ENCODE assay signal across 20 cellular contexts in genomic region chr21:37704751-37705150, GRCh38.
DNase-seq lines count a peak whose midpoint lies in the region; ATAC-seq and TF ChIP-seq lines count a peak whose summit lies in the region.
"Had no signal": no experiment of that assay in that cellular context is flagged by ENCODE, and none has a peak within 500 bp of the region (broad histone marks: within the 10 kb centered on the region; RNA-seq: fewer than 3 reads in every experiment).

No MANE protein-coding gene starts in this region.

- H3K27ac ChIP-seq in GM23338 (ENCODE audit: low read depth): no peak overlapping the region
- H3K27ac ChIP-seq: HL-60, Peyer's patch had no signal

- no peak overlapping the region for H3K4me2 ChIP-seq in GM23338

- H3K79me2 ChIP-seq in GM23338 (replicated peaks; ENCODE audit: insufficient read depth): no peaks in the 10 kb centered on the region

- no peaks in the 10 kb centered on the region for H3F3A ChIP-seq in GM23338 (replicated peaks; ENCODE audit: low read depth)

- H3K4me1 ChIP-seq in GM23338 (ENCODE audit: insufficient read depth): no peaks in the 10 kb centered on the region
- H3K4me1 ChIP-seq: Peyer's patch had no signal

- H3K27ac Mint-ChIP-seq in GM23338: no peak overlapping the region
- H3K27ac Mint-ChIP-seq: CD8-positive, alpha-beta memory T cell; HFFc6; IgD-negative memory B cell had no signal

- ATAC-seq in GM23338 (no peak), esophagus mucosa (no peak), HG02970 (IDR thresholded peaks at IDR 0.05; ENCODE audit: low FRiP score, unreplicated experiment) (no peak)
- ATAC-seq: Right ventricle myocardium inferior had no signal

- H3K27me3 ChIP-seq in GM23338 (ENCODE audit: insufficient read depth): no peaks in the 10 kb centered on the region
- H3K27me3 ChIP-seq: Peyer's patch had no signal

- no peak overlapping the region for H3K4me3 ChIP-seq in GM23338
- H3K4me3 ChIP-seq: Peyer's patch had no signal

- H2AFZ ChIP-seq in GM23338: no peak overlapping the region

- no peaks in the 10 kb centered on the region for H3K36me3 Mint-ChIP-seq in GM23338 (ENCODE audit: low read depth)
- H3K36me3 Mint-ChIP-seq: CD8-positive, alpha-beta memory T cell; IgD-negative memory B cell had no signal

- H3K4me3 Mint-ChIP-seq in GM23338: no peak overlapping the region
- H3K4me3 Mint-ChIP-seq: CD8-positive, alpha-beta memory T cell; HFFc6; IgD-negative memory B cell had no signal

- TF ChIP-seq CTCF in GM23338 (conservative IDR thresholded peaks at IDR 0.05; ENCODE audit: low read depth in 2 of 2): no peak

- H3K4me1 Mint-ChIP-seq in GM23338: no peaks in the 10 kb centered on the region
- H3K4me1 Mint-ChIP-seq: CD8-positive, alpha-beta memory T cell; IgD-negative memory B cell had no signal

- DNase-seq in NCI-H2196 (lab: John Stamatoyannopoulos, UW; ENCODE audit: unreplicated experiment): peak; percentile 20
- DNase-seq in NCI-H2196 treated with DMSO at 0.1 percent for 48 hours (lab: John Stamatoyannopoulos, UW; ENCODE audit: unreplicated experiment): no peak
- DNase-seq in NCI-H1092 (lab: John Stamatoyannopoulos, UW): peak; percentile 93
- peak; percentile 30 for DNase-seq in NCI-H69 (lab: John Stamatoyannopoulos, UW)
- peak; percentile 74 for DNase-seq in renal cortical epithelial cell (ENCODE audit: low read depth)
- DNase-seq in GM23338 (ENCODE audit: low spot score): no peak
- DNase-seq: CD8-positive, alpha-beta memory T cell; H7; HFFc6; Karpas-422; NCI-H526; NK-92 treated with Interleukin-12 subunit alpha and Interleukin-12 subunit beta, amount 100 ng/mL, for 24 hours; Peyer's patch; SW 1271; T-helper 2 cell had no signal

- H3K9me2 ChIP-seq in GM23338 (ENCODE audit: insufficient read depth): peaks cover 19% of the 10 kb centered on the region; the same call in 1 of the 2 replicates

- no peaks in the 10 kb centered on the region for H3K27me3 Mint-ChIP-seq in GM23338 (ENCODE audit: insufficient read depth, low read depth, poor library complexity)

- no peaks in the 10 kb centered on the region for H4K20me1 ChIP-seq in GM23338 (replicated peaks; ENCODE audit: insufficient read depth)

- H3K9me3 Mint-ChIP-seq in GM23338: no peaks in the 10 kb centered on the region
- H3K9me3 Mint-ChIP-seq: HFFc6 had no signal

- H3K36me3 ChIP-seq in GM23338 (ENCODE audit: insufficient read depth): no peaks in the 10 kb centered on the region
- H3K36me3 ChIP-seq: Peyer's patch had no signal

TF ChIP-seq in GM23338, 12 proteins besides CTCF, POLR2A, EP300 and RAD21 (continues in another document):
- no peak for TF ChIP-seq POLR2AphosphoS5 (IDR thresholded peaks at IDR 0.05; ENCODE audit: low read depth)
- TF ChIP-seq, protein P1, sequence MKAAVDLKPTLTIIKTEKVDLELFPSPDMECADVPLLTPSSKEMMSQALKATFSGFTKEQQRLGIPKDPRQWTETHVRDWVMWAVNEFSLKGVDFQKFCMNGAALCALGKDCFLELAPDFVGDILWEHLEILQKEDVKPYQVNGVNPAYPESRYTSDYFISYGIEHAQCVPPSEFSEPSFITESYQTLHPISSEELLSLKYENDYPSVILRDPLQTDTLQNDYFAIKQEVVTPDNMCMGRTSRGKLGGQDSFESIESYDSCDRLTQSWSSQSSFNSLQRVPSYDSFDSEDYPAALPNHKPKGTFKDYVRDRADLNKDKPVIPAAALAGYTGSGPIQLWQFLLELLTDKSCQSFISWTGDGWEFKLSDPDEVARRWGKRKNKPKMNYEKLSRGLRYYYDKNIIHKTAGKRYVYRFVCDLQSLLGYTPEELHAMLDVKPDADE (IDR thresholded peaks at IDR 0.05): no peak
- no peak for TF ChIP-seq REST (IDR thresholded peaks at IDR 0.05; ENCODE audit: unreplicated experiment)
- TF ChIP-seq NANOG (IDR thresholded peaks at IDR 0.05; ENCODE audit: borderline replicate concordance): no peak
- TF ChIP-seq, protein P2, sequence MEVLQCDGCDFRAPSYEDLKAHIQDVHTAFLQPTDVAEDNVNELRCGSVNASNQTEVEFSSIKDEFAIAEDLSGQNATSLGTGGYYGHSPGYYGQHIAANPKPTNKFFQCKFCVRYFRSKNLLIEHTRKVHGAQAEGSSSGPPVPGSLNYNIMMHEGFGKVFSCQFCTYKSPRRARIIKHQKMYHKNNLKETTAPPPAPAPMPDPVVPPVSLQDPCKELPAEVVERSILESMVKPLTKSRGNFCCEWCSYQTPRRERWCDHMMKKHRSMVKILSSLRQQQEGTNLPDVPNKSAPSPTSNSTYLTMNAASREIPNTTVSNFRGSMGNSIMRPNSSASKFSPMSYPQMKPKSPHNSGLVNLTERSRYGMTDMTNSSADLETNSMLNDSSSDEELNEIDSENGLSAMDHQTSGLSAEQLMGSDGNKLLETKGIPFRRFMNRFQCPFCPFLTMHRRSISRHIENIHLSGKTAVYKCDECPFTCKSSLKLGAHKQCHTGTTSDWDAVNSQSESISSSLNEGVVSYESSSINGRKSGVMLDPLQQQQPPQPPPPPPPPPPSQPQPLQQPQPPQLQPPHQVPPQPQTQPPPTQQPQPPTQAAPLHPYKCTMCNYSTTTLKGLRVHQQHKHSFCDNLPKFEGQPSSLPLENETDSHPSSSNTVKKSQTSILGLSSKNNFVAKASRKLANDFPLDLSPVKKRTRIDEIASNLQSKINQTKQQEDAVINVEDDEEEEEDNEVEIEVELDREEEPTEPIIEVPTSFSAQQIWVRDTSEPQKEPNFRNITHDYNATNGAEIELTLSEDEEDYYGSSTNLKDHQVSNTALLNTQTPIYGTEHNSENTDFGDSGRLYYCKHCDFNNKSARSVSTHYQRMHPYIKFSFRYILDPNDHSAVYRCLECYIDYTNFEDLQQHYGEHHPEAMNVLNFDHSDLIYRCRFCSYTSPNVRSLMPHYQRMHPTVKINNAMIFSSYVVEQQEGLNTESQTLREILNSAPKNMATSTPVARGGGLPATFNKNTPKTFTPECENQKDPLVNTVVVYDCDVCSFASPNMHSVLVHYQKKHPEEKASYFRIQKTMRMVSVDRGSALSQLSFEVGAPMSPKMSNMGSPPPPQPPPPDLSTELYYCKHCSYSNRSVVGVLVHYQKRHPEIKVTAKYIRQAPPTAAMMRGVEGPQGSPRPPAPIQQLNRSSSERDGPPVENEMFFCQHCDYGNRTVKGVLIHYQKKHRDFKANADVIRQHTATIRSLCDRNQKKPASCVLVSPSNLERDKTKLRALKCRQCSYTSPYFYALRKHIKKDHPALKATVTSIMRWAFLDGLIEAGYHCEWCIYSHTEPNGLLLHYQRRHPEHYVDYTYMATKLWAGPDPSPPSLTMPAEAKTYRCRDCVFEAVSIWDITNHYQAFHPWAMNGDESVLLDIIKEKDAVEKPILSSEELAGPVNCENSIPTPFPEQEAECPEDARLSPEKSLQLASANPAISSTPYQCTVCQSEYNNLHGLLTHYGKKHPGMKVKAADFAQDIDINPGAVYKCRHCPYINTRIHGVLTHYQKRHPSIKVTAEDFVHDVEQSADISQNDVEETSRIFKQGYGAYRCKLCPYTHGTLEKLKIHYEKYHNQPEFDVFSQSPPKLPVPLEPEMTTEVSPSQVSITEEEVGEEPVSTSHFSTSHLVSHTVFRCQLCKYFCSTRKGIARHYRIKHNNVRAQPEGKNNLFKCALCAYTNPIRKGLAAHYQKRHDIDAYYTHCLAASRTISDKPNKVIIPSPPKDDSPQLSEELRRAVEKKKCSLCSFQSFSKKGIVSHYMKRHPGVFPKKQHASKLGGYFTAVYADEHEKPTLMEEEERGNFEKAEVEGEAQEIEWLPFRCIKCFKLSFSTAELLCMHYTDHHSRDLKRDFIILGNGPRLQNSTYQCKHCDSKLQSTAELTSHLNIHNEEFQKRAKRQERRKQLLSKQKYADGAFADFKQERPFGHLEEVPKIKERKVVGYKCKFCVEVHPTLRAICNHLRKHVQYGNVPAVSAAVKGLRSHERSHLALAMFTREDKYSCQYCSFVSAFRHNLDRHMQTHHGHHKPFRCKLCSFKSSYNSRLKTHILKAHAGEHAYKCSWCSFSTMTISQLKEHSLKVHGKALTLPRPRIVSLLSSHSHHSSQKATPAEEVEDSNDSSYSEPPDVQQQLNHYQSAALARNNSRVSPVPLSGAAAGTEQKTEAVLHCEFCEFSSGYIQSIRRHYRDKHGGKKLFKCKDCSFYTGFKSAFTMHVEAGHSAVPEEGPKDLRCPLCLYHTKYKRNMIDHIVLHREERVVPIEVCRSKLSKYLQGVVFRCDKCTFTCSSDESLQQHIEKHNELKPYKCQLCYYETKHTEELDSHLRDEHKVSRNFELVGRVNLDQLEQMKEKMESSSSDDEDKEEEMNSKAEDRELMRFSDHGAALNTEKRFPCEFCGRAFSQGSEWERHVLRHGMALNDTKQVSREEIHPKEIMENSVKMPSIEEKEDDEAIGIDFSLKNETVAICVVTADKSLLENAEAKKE (CRISPR knock-in tag; IDR thresholded peaks at IDR 0.05): no peak
- no peak for TF ChIP-seq STAT1 (IDR thresholded peaks at IDR 0.05; ENCODE audit: unreplicated experiment)
- TF ChIP-seq JUNB (IDR thresholded peaks at IDR 0.05; ENCODE audit: unreplicated experiment): no peak
- TF ChIP-seq ZNF114 (CRISPR knock-in tag; IDR thresholded peaks at IDR 0.05): no peak
- TF ChIP-seq CREB1 (CRISPR knock-in tag; IDR thresholded peaks at IDR 0.05; ENCODE audit: low read depth): no peak
- no peak for TF ChIP-seq EZH2phosphoT487 (IDR thresholded peaks at IDR 0.05; ENCODE audit: unreplicated experiment)
- no peak for TF ChIP-seq ZNF331 (CRISPR knock-in tag; IDR thresholded peaks at IDR 0.05; ENCODE audit: low read depth)

Comparison
In these comparisons a context has a peak if more than half of its experiments do, and no peak if none do; other contexts are left out.
1. DNase-seq: peak in NCI-H2196 (single experiment), NCI-H1092 (single experiment), NCI-H69 (single experiment) and renal cortical epithelial cell (single experiment); none in NCI-H2196 treated with DMSO at 0.1 percent for 48 hours (single experiment) and GM23338 (single experiment).